23 cellular contexts compared by ENCODE assay signal in genomic region chr16:78189121-78189520, GRCh38.
"Had no signal": no experiment of that assay in that cellular context is flagged by ENCODE, and none has a peak within 500 bp of the region (broad histone marks: within the 10 kb centered on the region; RNA-seq: fewer than 3 reads in every experiment).

No MANE protein-coding gene starts in this region.

- H3K27ac Mint-ChIP-seq: effector memory CD8-positive, alpha-beta T cell; mesothelial cell of epicardium; naive thymus-derived CD4-positive, alpha-beta T cell; nephron; neural progenitor cell; stimulated activated effector memory CD8-positive, alpha-beta T cell treated with anti-CD3 and anti-CD28 coated beads, Interleukin-12 subunit alpha, Interleukin-12 subunit beta, amount 100 ng/mL, for 72 hours had no signal

- H3K27ac ChIP-seq: lower lobe of right lung, neural progenitor cell, psoas muscle, sigmoid colon, stomach, thyroid gland, vagina had no signal

- H3K4me3 Mint-ChIP-seq: effector memory CD8-positive, alpha-beta T cell; mesothelial cell of epicardium; naive thymus-derived CD4-positive, alpha-beta T cell; nephron; neural progenitor cell; stimulated activated effector memory CD8-positive, alpha-beta T cell treated with anti-CD3 and anti-CD28 coated beads, Interleukin-12 subunit alpha, Interleukin-12 subunit beta, amount 100 ng/mL, for 72 hours had no signal

- H3K4me2 ChIP-seq: neural progenitor cell had no signal

- H3K4me3 ChIP-seq: lower lobe of right lung, neural progenitor cell, psoas muscle, sigmoid colon, stomach, thyroid gland, vagina had no signal

- FAIRE-seq: endometrium, frontal cortex, keratinocyte had no signal

- H3K27me3 Mint-ChIP-seq: effector memory CD8-positive, alpha-beta T cell; naive thymus-derived CD4-positive, alpha-beta T cell had no signal

- H3K4me1 Mint-ChIP-seq: neural progenitor cell; stimulated activated effector memory CD8-positive, alpha-beta T cell treated with anti-CD3 and anti-CD28 coated beads, Interleukin-12 subunit alpha, Interleukin-12 subunit beta, amount 100 ng/mL, for 72 hours had no signal

- H3K36me3 ChIP-seq: lower lobe of right lung, neural progenitor cell, sigmoid colon, stomach, thyroid gland, vagina had no signal

- H3K9ac ChIP-seq: neural progenitor cell had no signal

- H3K27me3 ChIP-seq: neural progenitor cell, sigmoid colon, stomach, thyroid gland, vagina had no signal

- H3K9me3 Mint-ChIP-seq: nephron; stimulated activated effector memory CD8-positive, alpha-beta T cell treated with anti-CD3 and anti-CD28 coated beads, Interleukin-12 subunit alpha, Interleukin-12 subunit beta, amount 100 ng/mL, for 72 hours had no signal

- ATAC-seq: effector memory CD8-positive, alpha-beta T cell; left ventricle myocardium superior; lower lobe of right lung; naive thymus-derived CD4-positive, alpha-beta T cell; psoas muscle; right cardiac atrium; stimulated activated effector memory CD8-positive, alpha-beta T cell treated with anti-CD3 and anti-CD28 coated beads, Interleukin-12 subunit alpha, Interleukin-12 subunit beta, amount 100 ng/mL, for 72 hours had no signal

- DNase-seq: cortex of kidney; effector memory CD8-positive, alpha-beta T cell; erythroblast; hypothalamus; left ventricle myocardium superior; lower lobe of right lung; naive thymus-derived CD4-positive, alpha-beta T cell; psoas muscle; right cardiac atrium; sigmoid colon; stimulated activated CD4-positive, alpha-beta T cell treated with anti-CD3 and anti-CD28 coated beads, Interleukin-2, amount 100 ng/mL, for 24 hours; stimulated activated CD4-positive, alpha-beta T cell treated with anti-CD3 and anti-CD28 coated beads, Interleukin-4, amount 100 ng/mL, for 24 hours; stimulated activated naive CD4-positive, alpha-beta T cell treated with Interleukin-2 at 50 U/mL for 16 hours; stomach; thyroid gland had no signal

- H3K9me3 ChIP-seq: lower lobe of right lung, psoas muscle, sigmoid colon, stomach, thyroid gland, vagina had no signal

- H3K4me1 ChIP-seq: lower lobe of right lung, neural progenitor cell, psoas muscle, thyroid gland had no signal

- H2AFZ ChIP-seq: neural progenitor cell had no signal

- H3K36me3 Mint-ChIP-seq: mesothelial cell of epicardium; stimulated activated effector memory CD8-positive, alpha-beta T cell treated with anti-CD3 and anti-CD28 coated beads, Interleukin-12 subunit alpha, Interleukin-12 subunit beta, amount 100 ng/mL, for 72 hours had no signal
